Comparison of ENCODE assay signal across 22 cellular contexts in the genomic region with DNA sequence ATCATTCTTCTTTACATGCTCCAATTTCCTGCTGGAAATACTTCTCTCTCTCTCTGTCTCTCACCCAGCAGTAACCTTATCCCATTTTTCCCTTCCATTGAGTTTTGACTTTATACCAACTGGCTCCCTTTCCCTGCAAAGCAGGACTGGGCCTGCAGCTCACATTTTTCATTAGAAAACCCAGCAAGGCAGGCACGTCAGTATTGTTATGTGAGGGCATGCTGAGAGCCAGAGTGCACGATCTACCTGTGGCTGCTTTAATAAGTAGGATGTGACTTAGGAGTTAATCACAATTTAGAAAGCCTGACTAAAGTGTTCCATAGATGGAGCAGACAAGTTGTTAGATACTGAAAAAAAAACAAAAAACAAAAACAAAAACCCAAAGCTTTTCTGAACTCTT. TPM values are rescaled to one million over a fixed set of nuclear protein-coding genes. Genes with fewer than 3 reads are reported as not detected.
DNase-seq lines count a peak whose midpoint lies in the region; ATAC-seq, FAIRE-seq and TF ChIP-seq lines count a peak whose summit lies in the region.
"Had no signal": no experiment of that assay in that cellular context is flagged by ENCODE, and none has a peak within 500 bp of the region (broad histone marks: within the 10 kb centered on the region; RNA-seq: fewer than 3 reads in every experiment).

No MANE protein-coding gene starts in this region.

- H3K9me3 Mint-ChIP-seq in naive thymus-derived CD4-positive, alpha-beta T cell: peaks cover 0 to 3% (median 0%) of the 10 kb centered on the region in 11 donors
- H3K9me3 Mint-ChIP-seq: nephron had no signal

- H3K4me2 ChIP-seq in K562 (ENCODE audit: insufficient read depth, low read length): no peak overlapping the region
- H3K4me2 ChIP-seq in GM23248 (ENCODE audit: unreplicated experiment): no peak overlapping the region
- H3K4me2 ChIP-seq: A549, SK-N-SH had no signal

- in situ Hi-C loops in K562 (cut with MboI): no loop called here
- in situ Hi-C loops in GM23248 (cut with MboI): no loop called here

- POLR2A ChIA-PET in K562 (lab: Yijun Ruan, JAX): interaction anchor here (0.5 to 1.1 kb wide), 3 partner anchors 23 to 613 kb away, joined by 3 to 4 read pairs (median 3); no protein-coding TSS in a partner anchor
- POLR2A ChIA-PET in naive thymus-derived CD4-positive, alpha-beta T cell (lab: Charles Lee): interaction anchor here (6.8 to 8.3 kb wide), 3 partner anchors 13 to 41 kb away, joined by 52 to 78 read pairs (median 61); a partner anchor contains a TSS

- H2AFZ ChIP-seq in K562 (ENCODE audit: low read depth, low read length) (peak overlapping the region; percentile 52), GM23248 (no peak overlapping the region)

- H3K4me1 ChIP-seq in HUES64 (ENCODE audit: insufficient read depth, low read length) (peaks cover 27% of the 10 kb centered on the region), K562 (replicated peaks in 1 of 2; ENCODE audit: control insufficient read depth in 2 of 2, insufficient read depth in 2 of 2, low read length in 2 of 2) (peaks cover 5 to 21% of the 10 kb centered on the region in 2 experiments; a peak in 4 of 5 replicates), stomach (peaks cover 18 to 41% (median 28%) of the 10 kb centered on the region in 4 donors), GM23248 (ENCODE audit: insufficient read depth) (peaks cover 30% of the 10 kb centered on the region)
- peaks cover 27 to 36% of the 10 kb centered on the region in 2 donors for H3K4me1 ChIP-seq in naive thymus-derived CD4-positive, alpha-beta T cell (ENCODE audit: control insufficient read depth in 2 of 2, insufficient read depth in 2 of 2, low read length in 2 of 2)

- peak; percentile 25 to 44 for ATAC-seq in activated CD4-positive, CD25-positive, alpha-beta regulatory T cell treated with anti-CD3 and anti-CD28 coated beads, Interleukin-2, amount 50 U/mL, for 24 hours
- no peak for ATAC-seq in K562
- no peak for ATAC-seq in naive thymus-derived CD4-positive, alpha-beta T cell
- no peak for ATAC-seq in GM18861 (IDR thresholded peaks at IDR 0.05; ENCODE audit: unreplicated experiment)
- ATAC-seq: A549; esophagus mucosa; stimulated activated naive CD8-positive, alpha-beta T cell treated with anti-CD3 and anti-CD28 coated beads, Interleukin-15, Interleukin-2, amounts not matched to agents 100 U/mL and 50 U/mL, for 24 hours had no signal

- TF ChIP-seq POLR2A in K562 (conservative IDR thresholded peaks at IDR 0.05) (no peak), stomach (IDR thresholded peaks at IDR 0.05) (no peak)

- peaks cover 11% of the 10 kb centered on the region for H3K79me2 ChIP-seq in K562 (ENCODE audit: control insufficient read depth, insufficient read depth, low read length)
- no peaks in the 10 kb centered on the region for H3K79me2 ChIP-seq in GM23248 (ENCODE audit: insufficient read depth)

- no peaks in the 10 kb centered on the region for H3K9me2 ChIP-seq in GM23248 (ENCODE audit: insufficient read depth)
- H3K9me2 ChIP-seq: SK-N-SH had no signal

- H4K20me1 ChIP-seq in K562 (replicated peaks; ENCODE audit: control insufficient read depth, insufficient read depth, low read length): no peaks in the 10 kb centered on the region
- no peaks in the 10 kb centered on the region for H4K20me1 ChIP-seq in GM23248 (ENCODE audit: insufficient read depth)

- H3K27me3 Mint-ChIP-seq in naive thymus-derived CD4-positive, alpha-beta T cell: no peaks in the 10 kb centered on the region

- no peak for TF ChIP-seq CTCF in K562 (IDR thresholded peaks at IDR 0.05 in 2 of 3, conservative IDR thresholded peaks at IDR 0.05 in 1 of 3; ENCODE audit: insufficient read depth in 2 of 3, low read depth in 1 of 3, low read length in 3 of 3)
- no peak for TF ChIP-seq CTCF in stomach (IDR thresholded peaks at IDR 0.05)

- H3K9ac ChIP-seq in HUES64 (ENCODE audit: low read depth, low read length): peak overlapping the region; percentile 9; the same call in 1 of the 2 replicates
- H3K9ac ChIP-seq in K562 (ENCODE audit: insufficient read depth in 1 of 2, low read depth in 2 of 2, low read length in 2 of 2): no peak overlapping the region
- H3K9ac ChIP-seq in GM23248: no peak overlapping the region
- H3K9ac ChIP-seq: SK-N-SH had no signal

- BruUV-seq in K562 (replicated peaks; lab: Mats Ljungman, UMichigan): no TSS peak

- CTCF ChIA-PET in K562 (lab: Yijun Ruan, JAX; ENCODE audit: low intra/inter-chr PET ratio): no interaction called here
- CTCF ChIA-PET in naive thymus-derived CD4-positive, alpha-beta T cell (lab: Charles Lee): interaction anchor here (1.0 to 1.3 kb wide), 2 partner anchors 23 to 38 kb away, joined by 3 to 5 read pairs; no protein-coding TSS in a partner anchor

- TF ChIP-seq RAD21 in K562 (CRISPR knock-in tag; conservative IDR thresholded peaks at IDR 0.05 in 1 of 2, IDR thresholded peaks at IDR 0.05 in 1 of 2): no peak

- H3K27ac ChIP-seq in HUES64 (ENCODE audit: low read depth, low read length) (no peak overlapping the region), K562 (ENCODE audit: extremely low read depth, low read depth, low read length) (no peak overlapping the region), stomach (peak overlapping the region in 2 of 5 donors; percentile 30 to 34), GM23248 (no peak overlapping the region)
- no peak overlapping the region for H3K27ac ChIP-seq in naive thymus-derived CD4-positive, alpha-beta T cell (ENCODE audit: low read depth, low read length)
- H3K27ac ChIP-seq: dorsolateral prefrontal cortex, Peyer's patch had no signal

- H3K4me3 Mint-ChIP-seq in naive thymus-derived CD4-positive, alpha-beta T cell: peak overlapping the region in 2 of 10 donors; percentile 18 to 39
- H3K4me3 Mint-ChIP-seq: nephron had no signal

- TF ChIP-seq EP300 in K562 (IDR thresholded peaks at IDR 0.05; ENCODE audit: low read length): no peak
- no peak for TF ChIP-seq EP300 in stomach (IDR thresholded peaks at IDR 0.05)

- H3K36me3 Mint-ChIP-seq in naive thymus-derived CD4-positive, alpha-beta T cell: peaks cover 0 to 14% (median 0%) of the 10 kb centered on the region in 5 donors

- no peak for FAIRE-seq in K562 (lab: Jason Lieb, UNC)
- FAIRE-seq: A549 had no signal

- DNase-seq in activated CD4-positive, CD25-positive, alpha-beta regulatory T cell treated with anti-CD3 and anti-CD28 coated beads, Interleukin-2, amount 50 U/mL, for 72 hours: no peak
- DNase-seq in K562 (ENCODE audit: extremely low read depth in 1 of 4, low spot score in 3 of 4) (no peak), stomach (no peak), GM23248 (no peak)
- DNase-seq in naive thymus-derived CD4-positive, alpha-beta T cell: no peak
- DNase-seq: activated CD8-positive, alpha-beta memory T cell treated with anti-CD3 and anti-CD28 coated beads for 24 hours; C1 segment of cervical spinal cord; dorsolateral prefrontal cortex; head of caudate nucleus; Kasumi-1; NCI-H1105; NCI-H774; Peyer's patch; SK-N-SH; stimulated activated naive CD8-positive, alpha-beta T cell treated with anti-CD3 and anti-CD28 coated beads, Interleukin-15, Interleukin-2, amounts not matched to agents 100 U/mL and 50 U/mL, for 24 hours had no signal

- H3K9me1 ChIP-seq in K562 (ENCODE audit: control insufficient read depth, insufficient read depth, low read length): peaks cover 5% of the 10 kb centered on the region

- H3K27me3 ChIP-seq in HUES64 (ENCODE audit: insufficient read depth, low read length) (no peaks in the 10 kb centered on the region), K562 (ENCODE audit: control insufficient read depth in 2 of 2, insufficient read depth in 2 of 2, low read length in 2 of 2) (no peaks in the 10 kb centered on the region), stomach (no peaks in the 10 kb centered on the region), GM23248 (replicated peaks; ENCODE audit: insufficient read depth) (no peaks in the 10 kb centered on the region)
- no peaks in the 10 kb centered on the region for H3K27me3 ChIP-seq in naive thymus-derived CD4-positive, alpha-beta T cell (ENCODE audit: control insufficient read depth in 2 of 2, insufficient read depth in 2 of 2, low read length in 2 of 2)
- H3K27me3 ChIP-seq: dorsolateral prefrontal cortex, Peyer's patch had no signal

- H3K4me3 ChIP-seq in HUES64 (ENCODE audit: low read length) (no peak overlapping the region), K562 (no peak overlapping the region), stomach (no peak overlapping the region), GM23248 (no peak overlapping the region)
- H3K4me3 ChIP-seq in naive thymus-derived CD4-positive, alpha-beta T cell (ENCODE audit: low read length): no peak overlapping the region
- H3K4me3 ChIP-seq: A549, dorsolateral prefrontal cortex, lung, Peyer's patch had no signal

- H3K27ac Mint-ChIP-seq in naive thymus-derived CD4-positive, alpha-beta T cell: peak overlapping the region; percentile 4 to 88 (median 47)
- H3K27ac Mint-ChIP-seq: nephron had no signal

- H3K9me3 ChIP-seq in HUES64 (ENCODE audit: insufficient read depth, low read depth, low read length): no peaks in the 10 kb centered on the region
- H3K9me3 ChIP-seq in K562 (replicated peaks; ENCODE audit: control insufficient read depth, insufficient read depth, low read depth, low read length): no peaks in the 10 kb centered on the region
- H3K9me3 ChIP-seq in naive thymus-derived CD4-positive, alpha-beta T cell (ENCODE audit: control insufficient read depth in 2 of 3, low read length in 3 of 3): no peaks in the 10 kb centered on the region
- H3K9me3 ChIP-seq in stomach: no peaks in the 10 kb centered on the region
- H3K9me3 ChIP-seq in GM23248 (ENCODE audit: low read depth): no peaks in the 10 kb centered on the region
- H3K9me3 ChIP-seq: A549, Peyer's patch, SK-N-SH had no signal

- H3F3A ChIP-seq in GM23248 (ENCODE audit: insufficient read depth): peaks cover 21% of the 10 kb centered on the region

- peaks cover 29 to 64% (median 60%) of the 10 kb centered on the region in 7 donors for H3K4me1 Mint-ChIP-seq in naive thymus-derived CD4-positive, alpha-beta T cell

- WGBS in HUES64: 35% methylated on average over 2 of the region's 2 CpGs
- 61% methylated on average over 2 of the region's 2 CpGs for WGBS in K562 (ENCODE audit: insufficient coverage, low coverage, missing lambda C conversion rate)
- WGBS in stomach, 5 donors: 73 to 86% (median 77%) methylated on average over 2 of the region's 2 CpGs
- WGBS in GM23248 (ENCODE audit: low coverage in 1 of 2, low lambda C conversion rate in 2 of 2, missing lambda C conversion rate in 2 of 2), 2 experiments: 72 to 86% methylated on average over 2 of the region's 2 CpGs

- intact Hi-C loops in K562 (cut with micrococcal nuclease): no loop called here
- intact Hi-C loops in naive thymus-derived CD4-positive, alpha-beta T cell (cut with micrococcal nuclease): no loop called here
- intact Hi-C loops in stomach (cut with DNase I; ENCODE audit: low total_unique reads): no loop called here

- H3K36me3 ChIP-seq in HUES64 (ENCODE audit: insufficient read depth, low read length) (no peaks in the 10 kb centered on the region), K562 (ENCODE audit: control insufficient read depth, insufficient read depth, low read length) (no peaks in the 10 kb centered on the region), stomach (no peaks in the 10 kb centered on the region), GM23248 (ENCODE audit: low read depth) (no peaks in the 10 kb centered on the region)
- no peaks in the 10 kb centered on the region for H3K36me3 ChIP-seq in naive thymus-derived CD4-positive, alpha-beta T cell (ENCODE audit: control insufficient read depth in 2 of 3, insufficient read depth in 3 of 3, low read length in 3 of 3)
- H3K36me3 ChIP-seq: Peyer's patch had no signal

RNA-seq across cellular contexts. Expression of a gene that starts 5.2 kb away (rescaled TPM):
- 184 TPM for polyA plus RNA-seq in HUES64 (2013, experiment 1 of 2)
- polyA plus RNA-seq in HUES64 (2013, experiment 2 of 2): 186 TPM
- total RNA-seq in K562 (2011; cell fraction: chromatin; rRNA removed; ENCODE audit: low replicate concordance): 122 and 367 TPM in 2 replicates
- 101 and 132 TPM in 2 replicates for total RNA-seq in K562 (2011; cell fraction: nucleolus; rRNA removed)
- 250 and 347 TPM in 2 replicates for total RNA-seq in K562 (2011; cell fraction: nucleoplasm; rRNA removed)
- total RNA-seq in K562 (2014; rRNA removed) (213 and 332 TPM in 2 replicates), K562 (2014; rRNA removed; fragmentation: Illumina TruSeq; extraction: Trizol) (378 and 409 TPM in 2 replicates), K562 (2015; rRNA removed; fragmentation: Illumina TruSeq; extraction: Trizol) (341 and 397 TPM in 2 replicates), K562 (2021) (302 and 312 TPM in 2 replicates), stomach (100 to 1,000 TPM in 2 of 5 donors, 10 to 100 TPM in 3; 69.4 to 251 (median 98.2) TPM)
- polyA plus RNA-seq in K562 (2011; rRNA removed) (451 and 487 TPM in 2 replicates), K562 (2014; fragmentation: Illumina TruSeq; extraction: Trizol) (354 and 361 TPM in 2 replicates), K562 (2014; fragmentation: Nextera tagmentation; extraction: Ambion mirVana) (100 to 1,000 TPM; 384 to 550 TPM), K562 (2014; rRNA removed) (389 and 437 TPM in 2 replicates), stomach (100 to 1,000 TPM; 214 to 283 (median 222) TPM), GM23248 (2016; fragmentation: Nextera tagmentation; extraction: Ambion mirVana) (205 and 208 TPM in 2 replicates)
- 117 and 214 TPM in 2 replicates for polyA plus RNA-seq in K562 (2011; cell fraction: cytosol; rRNA removed)
- polyA plus RNA-seq in K562 (2011; cell fraction: nucleus; rRNA removed): 97.9 and 211 TPM in 2 replicates
- 263 and 279 TPM in 2 replicates for polyA plus RNA-seq in K562 (2012)
- 148 and 223 TPM in 2 replicates for polyA minus RNA-seq in K562 (2011; rRNA and poly(A)+ RNA removed)
- polyA minus RNA-seq in K562 (2011; cell fraction: cytosol; rRNA and poly(A)+ RNA removed): 44.6 and 66.0 TPM in 2 replicates
- polyA minus RNA-seq in K562 (2011; cell fraction: nucleus; rRNA and poly(A)+ RNA removed): 155 and 334 TPM in 2 replicates
- total RNA-seq in naive thymus-derived CD4-positive, alpha-beta T cell: 100 to 1,000 TPM; 127 to 198 (median 171) TPM
- 100 to 1,000 TPM; 140 to 190 TPM for polyA plus RNA-seq in naive thymus-derived CD4-positive, alpha-beta T cell
- total RNA-seq in GM23248 (2014; rRNA removed; shearing (Covaris generic)): 80.7 and 99.5 TPM in 2 replicates

RNA-seq across cellular contexts. Expression of a gene that starts 39.2 kb away (rescaled TPM):
- 14.0 TPM for polyA plus RNA-seq in HUES64 (2013, experiment 1 of 2)
- 18.3 TPM for polyA plus RNA-seq in HUES64 (2013, experiment 2 of 2)
- total RNA-seq in K562 (2011; cell fraction: chromatin; rRNA removed; ENCODE audit: low replicate concordance): 17.5 and 89.7 TPM in 2 replicates
- total RNA-seq in K562 (2011; cell fraction: nucleolus; rRNA removed): 16.0 and 17.8 TPM in 2 replicates
- 20.1 and 30.6 TPM in 2 replicates for total RNA-seq in K562 (2011; cell fraction: nucleoplasm; rRNA removed)
- total RNA-seq in K562 (2014; rRNA removed): 15.9 and 24.7 TPM in 2 replicates
- total RNA-seq in K562 (2014; rRNA removed; fragmentation: Illumina TruSeq; extraction: Trizol): 23.6 and 29.9 TPM in 2 replicates
- total RNA-seq in K562 (2015; rRNA removed; fragmentation: Illumina TruSeq; extraction: Trizol): 24.7 and 28.2 TPM in 2 replicates
- 24.2 and 25.4 TPM in 2 replicates for total RNA-seq in K562 (2021)
- 10.7 and 11.8 TPM in 2 replicates for polyA plus RNA-seq in K562 (2011; rRNA removed)
- polyA plus RNA-seq in K562 (2011; cell fraction: cytosol; rRNA removed): 1.3 and 3.0 TPM in 2 replicates
- 18.0 and 18.6 TPM in 2 replicates for polyA plus RNA-seq in K562 (2011; cell fraction: nucleus; rRNA removed)
- 10.7 and 12.0 TPM in 2 replicates for polyA plus RNA-seq in K562 (2012)
- 9.5 and 16.0 TPM in 2 replicates for polyA plus RNA-seq in K562 (2014; fragmentation: Illumina TruSeq; extraction: Trizol)
- polyA plus RNA-seq in K562 (2014; fragmentation: Nextera tagmentation; extraction: Ambion mirVana): 10 to 100 TPM; 12.3 to 15.7 TPM
- polyA plus RNA-seq in K562 (2014; rRNA removed): 5.8 and 6.6 TPM in 2 replicates
- polyA minus RNA-seq in K562 (2011; rRNA and poly(A)+ RNA removed): 88.7 and 115 TPM in 2 replicates
- polyA minus RNA-seq in K562 (2011; cell fraction: cytosol; rRNA and poly(A)+ RNA removed): 21.7 and 26.1 TPM in 2 replicates
- polyA minus RNA-seq in K562 (2011; cell fraction: nucleus; rRNA and poly(A)+ RNA removed): 29.1 and 58.8 TPM in 2 replicates
- total RNA-seq in naive thymus-derived CD4-positive, alpha-beta T cell: 100 to 1,000 TPM in 4 of 5 experiments, 10 to 100 TPM in 1; 98.9 to 274 (median 204) TPM
- 10 to 100 TPM; 48.7 to 90.0 TPM for polyA plus RNA-seq in naive thymus-derived CD4-positive, alpha-beta T cell
- total RNA-seq in stomach: 10 to 100 TPM; 19.1 to 54.5 (median 49.6) TPM
- 10 to 100 TPM in 2 of 3 donors, 1 to 10 TPM in 1; 10.0 to 85.5 (median 14.0) TPM for polyA plus RNA-seq in stomach
- 16.5 and 29.6 TPM in 2 replicates for total RNA-seq in GM23248 (2014; rRNA removed; shearing (Covaris generic))
- 30.4 and 34.8 TPM in 2 replicates for polyA plus RNA-seq in GM23248 (2016; fragmentation: Nextera tagmentation; extraction: Ambion mirVana)

Comparison
In these comparisons a context has a peak if more than half of its experiments do, and no peak if none do; other contexts are left out.
1. ATAC-seq: peak in activated CD4-positive, CD25-positive, alpha-beta regulatory T cell treated with anti-CD3 and anti-CD28 coated beads, Interleukin-2, amount 50 U/mL, for 24 hours (2 of 2); none in K562 (single experiment), naive thymus-derived CD4-positive, alpha-beta T cell (single experiment) and GM18861 (single experiment).